Comparison of ENCODE assay signal across 8 cellular contexts in genomic region chr22:24503137-24503850, GRCh38. TPM values are rescaled to one million over a fixed set of nuclear protein-coding genes. Genes with fewer than 3 reads are reported as not detected.
A peak's percentile ranks its signal among the peaks of the same experiment; 100 is the strongest.
DNase-seq lines count a peak whose midpoint lies in the region; ATAC-seq and TF ChIP-seq lines count a peak whose summit lies in the region.

No MANE protein-coding gene starts in this region.

- H2AFZ ChIP-seq in Karpas-422 (ENCODE audit: low read length): no peak overlapping the region

- H3K9me3 ChIP-seq in Karpas-422 (ENCODE audit: low read length): no peaks in the 10 kb centered on the region

- H3K79me2 ChIP-seq in Karpas-422 (ENCODE audit: low read length): no peaks in the 10 kb centered on the region

- H3K4me1 Mint-ChIP-seq in WTC11: peaks cover 26% of the 10 kb centered on the region

- H3K4me3 ChIP-seq in Karpas-422 (ENCODE audit: low read length): no peak overlapping the region

- H3K27ac ChIP-seq in Karpas-422 (ENCODE audit: low read length): no peak overlapping the region; the same call in 1 of the 2 replicates

- no peak overlapping the region for H3K9ac ChIP-seq in Karpas-422 (ENCODE audit: low read length)

- H3K27me3 ChIP-seq in Karpas-422 (ENCODE audit: low read length): no peaks in the 10 kb centered on the region

- no peak overlapping the region for H3K27ac Mint-ChIP-seq in WTC11

- H3K36me3 ChIP-seq in Karpas-422 (ENCODE audit: insufficient read depth, low read length): no peaks in the 10 kb centered on the region

- DNase-seq in NCI-H82 (lab: John Stamatoyannopoulos, UW) (peak; percentile 74), NCI-H82 treated with DMSO at 0.1 percent for 48 hours (lab: John Stamatoyannopoulos, UW; ENCODE audit: unreplicated experiment) (no peak), Karpas-422 (peak; percentile 91), WTC11 (ENCODE audit: low spot score) (peak; percentile 78), cerebellar cortex (ENCODE audit: low spot score) (peak; percentile 42), lung microvascular endothelial cell (ENCODE audit: low read depth in 2 of 2) (peak; percentile 54 to 73)
- peak; percentile 34 to 53 for DNase-seq in stimulated activated CD8-positive, alpha-beta memory T cell treated with anti-CD3 and anti-CD28 coated beads, Interleukin-7, amount 100 ng/mL, for 4 hours (ENCODE audit: low read depth in 2 of 2)

- no peak overlapping the region for H3K4me3 Mint-ChIP-seq in WTC11

- ATAC-seq in WTC11 (peak; percentile 65), HG03039 (IDR thresholded peaks at IDR 0.05; ENCODE audit: unreplicated experiment) (no peak)

- peak overlapping the region; percentile 10 for H3K4me2 ChIP-seq in Karpas-422 (ENCODE audit: low read depth, low read length, poor library complexity, severe bottlenecking)

- no peaks in the 10 kb centered on the region for H4K20me1 ChIP-seq in Karpas-422 (ENCODE audit: insufficient read depth, low read depth, low read length)

- H3K9me2 ChIP-seq in Karpas-422 (replicated peaks; ENCODE audit: insufficient read depth, low read length): no peaks in the 10 kb centered on the region

- peaks cover 49% of the 10 kb centered on the region for H3K4me1 ChIP-seq in Karpas-422 (ENCODE audit: low read length)

- CTCF ChIA-PET in WTC11 (lab: Charles Lee): interaction anchor here (0.5 to 12.0 kb wide), 21 partner anchors 9 to 314 kb away, joined by 3 to 271 read pairs (median 4); partner anchors contain the start of gene ADORA2A

- no peaks in the 10 kb centered on the region; the same call in none of the 2 replicates for H3K27me3 Mint-ChIP-seq in WTC11 (ENCODE audit: low read depth)

- H3K9me3 Mint-ChIP-seq in WTC11: no peaks in the 10 kb centered on the region

- peak; percentile 48; the same call in 1 of the 2 replicates for TF ChIP-seq CTCF in WTC11 (IDR thresholded peaks at IDR 0.05)

- POLR2A ChIA-PET in WTC11 (lab: Charles Lee): no interaction called here

- no peaks in the 10 kb centered on the region for H3K36me3 Mint-ChIP-seq in WTC11

TF ChIP-seq in WTC11, 78 proteins besides CTCF, POLR2A, EP300 and RAD21:
- TF ChIP-seq TCF7 (CRISPR knock-in tag; IDR thresholded peaks at IDR 0.05; ENCODE audit: low read depth) (no peak), ELF4 (CRISPR knock-in tag; IDR thresholded peaks at IDR 0.05; ENCODE audit: low read depth) (no peak), ZNF416 (CRISPR knock-in tag; IDR thresholded peaks at IDR 0.05) (no peak), E2F5 (CRISPR knock-in tag; IDR thresholded peaks at IDR 0.05) (no peak), AR (CRISPR knock-in tag; IDR thresholded peaks at IDR 0.05) (no peak)

RNA-seq across cellular contexts. Expression of gene UPB1, which starts 8.2 kb away (rescaled TPM):
- total RNA-seq in Karpas-422 (2014; rRNA removed; shearing (Covaris generic); ENCODE audit: low replicate concordance): 0.19 and 1.3 TPM in 2 replicates
- 0.09 to 0.18 TPM (median 0.09 TPM) in 3 replicates for total RNA-seq in WTC11 (2021)
- under 0.01 TPM in 1 of 2 replicates, not detected in the other for total RNA-seq in lung microvascular endothelial cell

RNA-seq across cellular contexts. Expression of gene GUCD1, which starts 51.6 kb away (rescaled TPM):
- total RNA-seq in Karpas-422 (2014; rRNA removed; shearing (Covaris generic); ENCODE audit: low replicate concordance): 116 and 144 TPM in 2 replicates
- total RNA-seq in WTC11 (2021) (77.0 to 105 TPM (median 86.2 TPM) in 3 replicates), lung microvascular endothelial cell (128 and 171 TPM in 2 replicates)

RNA-seq across cellular contexts. Expression of gene SNRPD3, which starts 52.5 kb away (rescaled TPM):
- total RNA-seq in Karpas-422 (2014; rRNA removed; shearing (Covaris generic); ENCODE audit: low replicate concordance): 217 and 263 TPM in 2 replicates
- 186 to 198 TPM (median 194 TPM) in 3 replicates for total RNA-seq in WTC11 (2021)
- total RNA-seq in lung microvascular endothelial cell: 158 and 165 TPM in 2 replicates
